In the genomic region with DNA sequence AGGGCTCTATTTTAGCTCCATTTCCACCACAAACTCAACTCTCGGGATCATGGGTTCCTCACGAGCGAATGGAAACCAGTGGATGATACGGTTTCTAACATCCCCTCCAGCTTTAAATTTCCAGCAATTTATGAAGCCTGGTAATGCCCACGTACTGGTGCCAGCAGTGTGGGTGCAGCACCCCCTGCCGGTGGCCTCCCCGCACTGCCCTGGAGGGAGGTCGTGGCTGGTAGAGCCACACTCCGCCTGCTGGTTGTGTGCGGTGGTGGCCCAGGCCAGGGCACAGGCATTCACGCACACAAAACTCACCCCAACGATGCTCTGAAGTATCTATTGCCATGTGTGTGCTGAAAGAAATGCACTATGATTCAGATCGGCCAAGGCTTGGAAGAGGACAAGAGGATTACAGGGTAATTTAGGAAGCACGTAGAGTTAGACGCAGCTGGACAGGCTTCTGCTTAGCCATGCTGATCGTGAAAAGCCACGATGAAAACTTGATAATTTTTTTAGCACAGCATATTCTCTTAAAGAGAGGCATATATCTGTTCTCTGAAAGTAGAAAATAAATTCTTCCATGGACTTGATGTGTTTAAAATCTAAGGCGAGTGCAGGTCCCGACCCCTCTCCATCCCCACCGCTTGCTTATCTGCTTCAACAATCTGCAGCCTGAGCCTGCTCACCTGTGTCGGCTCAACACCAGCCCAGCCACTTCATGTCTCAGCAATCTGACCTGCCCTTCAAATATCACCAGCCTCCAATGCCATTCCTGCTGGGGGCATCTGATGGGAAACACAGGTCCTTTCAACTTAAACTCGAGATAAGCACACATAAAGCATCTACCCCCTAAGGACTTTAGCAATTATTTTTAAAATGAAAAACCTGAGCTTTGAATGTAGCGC, we compare ENCODE assay signal across 8 cellular contexts. TPM values are rescaled to one million over a fixed set of nuclear protein-coding genes. Genes with fewer than 3 reads are reported as not detected.
DNase-seq lines count a peak whose midpoint lies in the region; ATAC-seq and TF ChIP-seq lines count a peak whose summit lies in the region.

No MANE protein-coding gene starts in this region.

- no peak overlapping the region for H3K27ac ChIP-seq in tibial artery

- H3K4me3 Mint-ChIP-seq in activated T-cell treated with anti-CD3 and anti-CD28 coated beads, Interleukin-2, amount 50 U/mL, for 24 hours: no peak overlapping the region

- ATAC-seq in Right ventricle myocardium inferior: peak; percentile 88
- ATAC-seq in HG02938 (IDR thresholded peaks at IDR 0.05; ENCODE audit: unreplicated experiment): peak; percentile 93

- H3K36me3 Mint-ChIP-seq in activated T-cell treated with anti-CD3 and anti-CD28 coated beads, Interleukin-2, amount 50 U/mL, for 24 hours (ENCODE audit: low read depth): no peaks in the 10 kb centered on the region

- H3K36me3 ChIP-seq in tibial artery: no peaks in the 10 kb centered on the region

- peaks cover 7% of the 10 kb centered on the region for H3K27me3 Mint-ChIP-seq in activated T-cell treated with anti-CD3 and anti-CD28 coated beads, Interleukin-2, amount 50 U/mL, for 24 hours

- H3K4me3 ChIP-seq in fibroblast of pulmonary artery (replicated peaks; ENCODE audit: low read depth, low read length): no peak overlapping the region
- H3K4me3 ChIP-seq in tibial artery: no peak overlapping the region

- no peaks in the 10 kb centered on the region for H3K9me3 Mint-ChIP-seq in activated T-cell treated with anti-CD3 and anti-CD28 coated beads, Interleukin-2, amount 50 U/mL, for 24 hours

- peak; percentile 100 for TF ChIP-seq CTCF in fibroblast of pulmonary artery (IDR thresholded peaks at IDR 0.05; ENCODE audit: low read length, missing control alignments)
- TF ChIP-seq CTCF in tibial artery (IDR thresholded peaks at IDR 0.05): peak; percentile 54 to 63

- no peaks in the 10 kb centered on the region for H3K9me3 ChIP-seq in tibial artery

- DNase-seq in Right ventricle myocardium inferior (ENCODE audit: missing footprints): no peak
- no peak for DNase-seq in cardiac septum (ENCODE audit: low spot score)
- peak; percentile 52 to 77 for DNase-seq in NOMO-1 (lab: John Stamatoyannopoulos, UW; ENCODE audit: unreplicated experiment in 2 of 2)
- peak; percentile 83 for DNase-seq in activated T-cell treated with anti-CD3 and anti-CD28 coated beads, Interleukin-2, amount 50 U/mL, for 24 hours
- peak; percentile 77 for DNase-seq in fibroblast of pulmonary artery (ENCODE audit: low read depth)
- peak in 49 of 56 donors; percentile 2 to 81 (median 49) for DNase-seq in nucleus accumbens (lab: John Stamatoyannopoulos, UW)
- DNase-seq in tibial artery: peak; percentile 55 to 76

- H3K27me3 ChIP-seq in tibial artery: no peaks in the 10 kb centered on the region

- H3K4me1 ChIP-seq in tibial artery: no peaks in the 10 kb centered on the region

- no peak overlapping the region for H3K27ac Mint-ChIP-seq in activated T-cell treated with anti-CD3 and anti-CD28 coated beads, Interleukin-2, amount 50 U/mL, for 24 hours

- intact Hi-C loops in Right ventricle myocardium inferior (cut with DNase I): loop anchor here (1.0 kb wide), 1 partner anchor 277 kb away; no protein-coding TSS in a partner anchor
- intact Hi-C loops in cardiac septum (cut with DNase I): loop anchor here (2.0 kb wide), 1 partner anchor 277 kb away; no protein-coding TSS in a partner anchor
- intact Hi-C loops in tibial artery (cut with DNase I; ENCODE audit: low total_unique reads): loop anchor here (10.0 kb wide), 1 partner anchor 805 kb away; no protein-coding TSS in a partner anchor

- no peaks in the 10 kb centered on the region for H3K4me1 Mint-ChIP-seq in activated T-cell treated with anti-CD3 and anti-CD28 coated beads, Interleukin-2, amount 50 U/mL, for 24 hours (ENCODE audit: low read depth)

RNA-seq across cellular contexts. Expression of gene SCD5, which starts 59.1 kb away (rescaled TPM):
- 5.1 TPM for total RNA-seq in Right ventricle myocardium inferior
- 2.1 TPM for total RNA-seq in cardiac septum

Comparison
In these comparisons a context has a peak if more than half of its experiments do, and no peak if none do; other contexts are left out.
1. DNase-seq: peak in NOMO-1 (2 of 2), activated T-cell treated with anti-CD3 and anti-CD28 coated beads, Interleukin-2, amount 50 U/mL, for 24 hours (single experiment), fibroblast of pulmonary artery (single experiment), nucleus accumbens (49 of 56) and tibial artery (2 of 2); none in Right ventricle myocardium inferior (single experiment) and cardiac septum (single experiment).